ENCODE assay signal across 10 cellular contexts in the genomic region with DNA sequence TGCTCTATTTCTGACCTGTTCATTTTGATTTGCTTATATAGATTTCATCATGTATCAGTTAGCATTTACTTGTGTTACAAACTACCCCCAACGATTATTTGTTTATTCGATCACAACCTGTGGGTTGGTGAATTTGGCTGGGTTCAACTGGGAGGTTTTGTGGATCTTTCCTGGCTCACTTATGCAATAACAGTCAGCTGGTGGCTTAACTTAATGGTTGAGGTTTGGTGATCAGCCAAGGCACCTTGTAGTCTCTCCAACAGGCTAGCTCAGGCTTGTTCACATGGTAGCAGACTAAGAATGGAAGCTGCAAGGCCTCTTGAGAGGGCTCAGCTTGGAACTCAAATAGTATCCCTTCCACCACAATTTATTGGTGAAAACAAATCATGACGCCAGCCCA. TPM values are rescaled to one million over a fixed set of nuclear protein-coding genes. Genes with fewer than 3 reads are reported as not detected.
DNase-seq lines count a peak whose midpoint lies in the region; ATAC-seq and TF ChIP-seq lines count a peak whose summit lies in the region.
"Had no signal": no experiment of that assay in that cellular context is flagged by ENCODE, and none has a peak within 500 bp of the region (broad histone marks: within the 10 kb centered on the region; RNA-seq: fewer than 3 reads in every experiment).

No MANE protein-coding gene starts in this region.

- ATAC-seq in GM19452 (IDR thresholded peaks at IDR 0.05; ENCODE audit: unreplicated experiment) (no peak), aorta (ENCODE audit: low FRiP score) (no peak)

- H3K9me3 ChIP-seq in esophagus squamous epithelium (no peaks in the 10 kb centered on the region), aorta (ENCODE audit: control insufficient read depth, low read length) (no peaks in the 10 kb centered on the region)
- H3K9me3 ChIP-seq: ovary, Peyer's patch had no signal

- peak overlapping the region; percentile 33 for H3K27ac ChIP-seq in HL-60 (replicated peaks)
- H3K27ac ChIP-seq in esophagus squamous epithelium: peak overlapping the region in 3 of 4 donors; percentile 60 to 70 (median 69)
- H3K27ac ChIP-seq in aorta (ENCODE audit: low read depth in 1 of 2, low read length in 2 of 2): no peak overlapping the region
- H3K27ac ChIP-seq: Peyer's patch had no signal

- intact Hi-C loops in esophagus squamous epithelium (cut with DNase I): no loop called here
- intact Hi-C loops in aorta (cut with DNase I): no loop called here

- H3K36me3 ChIP-seq in esophagus squamous epithelium: no peaks in the 10 kb centered on the region
- no peaks in the 10 kb centered on the region for H3K36me3 ChIP-seq in aorta (ENCODE audit: control insufficient read depth in 1 of 2, insufficient read depth in 2 of 2, low read length in 1 of 2)
- H3K36me3 ChIP-seq: ovary, Peyer's patch had no signal

- no peak for TF ChIP-seq CTCF in HL-60 (IDR thresholded peaks at IDR 0.05; ENCODE audit: insufficient read depth, low read length)
- no peak for TF ChIP-seq CTCF in esophagus squamous epithelium (IDR thresholded peaks at IDR 0.05)

- WGBS in esophagus squamous epithelium, 2 donors: 45 to 49% methylated on average over 3 of the region's 3 CpGs
- 81 to 95% methylated on average over 3 of the region's 3 CpGs for WGBS in aorta, 2 donors

- TF ChIP-seq POLR2A in esophagus squamous epithelium (IDR thresholded peaks at IDR 0.05): no peak

- no peak overlapping the region for H3K4me3 ChIP-seq in HL-60 (replicated peaks; ENCODE audit: insufficient read depth, low read length)
- no peak overlapping the region for H3K4me3 ChIP-seq in esophagus squamous epithelium
- H3K4me3 ChIP-seq in aorta (ENCODE audit: low read length in 2 of 2): no peak overlapping the region
- H3K4me3 ChIP-seq: ovary, Peyer's patch had no signal

- H3K27me3 ChIP-seq in HL-60 (ENCODE audit: insufficient read depth, poor library complexity, severe bottlenecking): no peaks in the 10 kb centered on the region
- H3K27me3 ChIP-seq in esophagus squamous epithelium: no peaks in the 10 kb centered on the region
- peaks cover 0 to 2% of the 10 kb centered on the region in 2 donors for H3K27me3 ChIP-seq in aorta (ENCODE audit: control insufficient read depth in 1 of 2, insufficient read depth in 2 of 2, low read length in 1 of 2)
- H3K27me3 ChIP-seq: ovary, Peyer's patch had no signal

- peak; percentile 87 for DNase-seq in A172 (ENCODE audit: low spot score)
- DNase-seq in HL-60 (ENCODE audit: low read depth in 1 of 2, low spot score in 1 of 2): peak in 1 of 2 experiments; percentile 67
- peak; percentile 65 for DNase-seq in NOMO-1 treated with DMSO at 0.1 percent for 48 hours (lab: John Stamatoyannopoulos, UW; ENCODE audit: unreplicated experiment)
- DNase-seq in esophagus squamous epithelium (lab: John Stamatoyannopoulos, UW): no peak
- DNase-seq in COLO668 (lab: John Stamatoyannopoulos, UW; ENCODE audit: unreplicated experiment): no peak
- no peak for DNase-seq in aorta
- no peak for DNase-seq in midbrain (lab: John Stamatoyannopoulos, UW)
- DNase-seq: ovary, Peyer's patch had no signal

- H3K4me1 ChIP-seq in esophagus squamous epithelium: peaks cover 27 to 62% (median 28%) of the 10 kb centered on the region in 3 donors
- H3K4me1 ChIP-seq in aorta (ENCODE audit: control insufficient read depth in 1 of 2, insufficient read depth in 2 of 2, low read length in 2 of 2): no peaks in the 10 kb centered on the region

RNA-seq across cellular contexts. Expression of gene PUM2, which starts 5.4 kb away (rescaled TPM):
- total RNA-seq in A172 (2014; rRNA removed; shearing (Covaris generic)): 19.4 and 19.7 TPM in 2 replicates
- total RNA-seq in esophagus squamous epithelium (10 to 100 TPM; 29.3 to 81.4 (median 48.2) TPM), aorta (100 to 1,000 TPM in 1 of 2 donors, 10 to 100 TPM in 1; 91.5 to 104 TPM)
- 10 to 100 TPM; 21.3 to 23.0 TPM for polyA plus RNA-seq in aorta

Comparison
In these comparisons a context has a peak if more than half of its experiments do, and no peak if none do; other contexts are left out.
1. DNase-seq: peak in A172 (single experiment) and NOMO-1 treated with DMSO at 0.1 percent for 48 hours (single experiment); none in esophagus squamous epithelium (single experiment), COLO668 (single experiment), aorta (0 of 2) and midbrain (single experiment).
2. H3K27ac ChIP-seq: peak in HL-60 (single experiment) and esophagus squamous epithelium (3 of 4); none in aorta (0 of 2).